In the genomic region with DNA sequence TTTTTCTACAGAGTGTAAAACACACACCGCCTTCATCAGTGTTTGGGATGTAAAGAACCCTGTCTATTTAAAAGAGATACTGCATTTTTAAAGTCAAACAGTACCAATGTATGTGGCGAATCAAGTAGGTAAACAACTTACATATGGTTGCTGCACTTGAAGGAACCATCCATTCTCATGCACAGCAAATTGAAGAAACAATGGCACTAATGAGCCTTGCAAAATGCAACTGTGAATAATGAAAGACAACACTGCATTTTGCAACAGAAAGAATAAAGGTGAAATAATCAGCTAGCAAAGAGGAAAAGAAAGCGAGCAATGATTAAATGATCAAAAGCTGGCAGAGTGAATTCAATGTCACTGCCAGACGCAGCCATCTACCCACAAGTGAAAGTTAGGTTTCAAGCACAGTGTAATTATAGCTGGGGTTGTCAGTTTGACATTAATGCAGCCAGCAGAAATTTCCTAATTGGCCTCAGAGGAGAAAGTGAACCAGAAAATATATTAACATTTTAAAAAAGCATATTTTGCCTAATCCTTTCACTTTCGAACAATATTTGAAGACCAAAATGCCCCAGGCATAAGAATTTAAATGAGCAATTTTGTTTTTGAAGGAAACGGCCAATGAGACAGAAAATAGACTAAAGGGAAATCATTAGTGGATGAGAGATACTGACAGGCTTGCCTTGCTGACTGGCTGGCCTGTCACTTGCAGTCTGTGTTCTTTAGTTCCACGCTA, we compare ENCODE assay signal across 20 cellular contexts. TPM values are rescaled to one million over a fixed set of nuclear protein-coding genes. Genes with fewer than 3 reads are reported as not detected.
A peak's percentile ranks its signal among the peaks of the same experiment; 100 is the strongest.
DNase-seq lines count a peak whose midpoint lies in the region; ATAC-seq and TF ChIP-seq lines count a peak whose summit lies in the region.
"Had no signal": no experiment of that assay in that cellular context is flagged by ENCODE, and none has a peak within 500 bp of the region (broad histone marks: within the 10 kb centered on the region; RNA-seq: fewer than 3 reads in every experiment).

No MANE protein-coding gene starts in this region.

- H3K27ac Mint-ChIP-seq in activated T-cell treated with anti-CD3 and anti-CD28 coated beads, Interleukin-2, amount 50 U/mL, for 72 hours, result no peak overlapping the region
- no peak overlapping the region for H3K27ac Mint-ChIP-seq in activated T-cell treated with anti-CD3 and anti-CD28 coated beads, Interleukin-2, amount 50 U/mL, for 24 hours
- no peak overlapping the region for H3K27ac Mint-ChIP-seq in effector memory CD8-positive, alpha-beta T cell

- H3K4me3 Mint-ChIP-seq in activated T-cell treated with anti-CD3 and anti-CD28 coated beads, Interleukin-2, amount 50 U/mL, for 72 hours, result peak overlapping the region; percentile 11 to 57
- H3K4me3 Mint-ChIP-seq in activated T-cell treated with anti-CD3 and anti-CD28 coated beads, Interleukin-2, amount 50 U/mL, for 24 hours, result no peak overlapping the region
- H3K4me3 Mint-ChIP-seq in effector memory CD8-positive, alpha-beta T cell, result peak overlapping the region; percentile 52 to 55

- no peak for TF ChIP-seq CTCF in smooth muscle cell (IDR thresholded peaks at IDR 0.05; ENCODE audit: borderline replicate concordance, insufficient read depth, poor library complexity, severe bottlenecking)

- no peak for DNase-seq in activated T-cell treated with anti-CD3 and anti-CD28 coated beads, Interleukin-2, amount 50 U/mL, for 72 hours
- no peak for DNase-seq in activated T-cell treated with anti-CD3 and anti-CD28 coated beads, Interleukin-2, amount 50 U/mL, for 24 hours
- DNase-seq in NCI-H69 (lab: John Stamatoyannopoulos, UW), result peak; percentile 92
- DNase-seq in effector memory CD8-positive, alpha-beta T cell, result no peak
- DNase-seq in smooth muscle cell (lab: John Stamatoyannopoulos, UW; ENCODE audit: unreplicated experiment), result no peak
- DNase-seq in mesenteric fat pad (ENCODE audit: low spot score), result no peak
- no peak for DNase-seq in GM19240 (ENCODE audit: insufficient read length, low spot score)
- DNase-seq: activated gamma-delta T cell; COR-L47; effector CD8-positive, alpha-beta T cell; KG1; NCI-H1417; NCI-H446 treated with DMSO at 0.1 percent for 48 hours had no signal

- H3K4me1 Mint-ChIP-seq in activated T-cell treated with anti-CD3 and anti-CD28 coated beads, Interleukin-2, amount 50 U/mL, for 72 hours (ENCODE audit: low read depth), result peaks cover 64% of the 10 kb centered on the region
- peaks cover 59% of the 10 kb centered on the region for H3K4me1 Mint-ChIP-seq in activated T-cell treated with anti-CD3 and anti-CD28 coated beads, Interleukin-2, amount 50 U/mL, for 24 hours (ENCODE audit: low read depth)
- peaks cover 41 to 53% of the 10 kb centered on the region in 2 donors for H3K4me1 Mint-ChIP-seq in effector memory CD8-positive, alpha-beta T cell (ENCODE audit: low read depth in 2 of 2)

- no peak for ATAC-seq in activated T-cell treated with anti-CD3 and anti-CD28 coated beads, Interleukin-2, amount 50 U/mL, for 72 hours (replicated peaks in 1 of 2)
- ATAC-seq in effector memory CD8-positive, alpha-beta T cell (replicated peaks), result no peak
- no peak for ATAC-seq in HG03135 (IDR thresholded peaks at IDR 0.05; ENCODE audit: unreplicated experiment)

- H3K36me3 Mint-ChIP-seq in activated T-cell treated with anti-CD3 and anti-CD28 coated beads, Interleukin-2, amount 50 U/mL, for 72 hours (ENCODE audit: insufficient read depth in 2 of 2), result peaks cover 8 to 10% of the 10 kb centered on the region in 2 donors
- no peaks in the 10 kb centered on the region for H3K36me3 Mint-ChIP-seq in activated T-cell treated with anti-CD3 and anti-CD28 coated beads, Interleukin-2, amount 50 U/mL, for 24 hours (ENCODE audit: low read depth)
- H3K36me3 Mint-ChIP-seq in effector memory CD8-positive, alpha-beta T cell (ENCODE audit: insufficient read depth), result peaks cover 50% of the 10 kb centered on the region

- no peak overlapping the region for H3K4me3 ChIP-seq in smooth muscle cell
- H3K4me3 ChIP-seq: prostate gland, SJSA1 had no signal

- H4K20me1 ChIP-seq in smooth muscle cell (ENCODE audit: low read depth), result no peaks in the 10 kb centered on the region

- no peak overlapping the region for H3K9ac ChIP-seq in smooth muscle cell (ENCODE audit: low read depth)

- H3K36me3 ChIP-seq in smooth muscle cell (ENCODE audit: low read depth), result no peaks in the 10 kb centered on the region
- H3K36me3 ChIP-seq: prostate gland, SJSA1 had no signal

- H3K27me3 ChIP-seq in smooth muscle cell (ENCODE audit: low read depth), result peaks cover 100% of the 10 kb centered on the region

- H3K27me3 Mint-ChIP-seq in activated T-cell treated with anti-CD3 and anti-CD28 coated beads, Interleukin-2, amount 50 U/mL, for 72 hours (ENCODE audit: low read depth), result peaks cover 98% of the 10 kb centered on the region
- peaks cover 93% of the 10 kb centered on the region for H3K27me3 Mint-ChIP-seq in activated T-cell treated with anti-CD3 and anti-CD28 coated beads, Interleukin-2, amount 50 U/mL, for 24 hours
- H3K27me3 Mint-ChIP-seq in effector memory CD8-positive, alpha-beta T cell, result peaks cover 90 to 100% of the 10 kb centered on the region in 2 donors

- H3F3A ChIP-seq in smooth muscle cell (ENCODE audit: low read depth), result no peaks in the 10 kb centered on the region

- H3K4me2 ChIP-seq in smooth muscle cell, result peak overlapping the region; percentile 95

- peaks cover 38% of the 10 kb centered on the region for H3K4me1 ChIP-seq in smooth muscle cell (ENCODE audit: low read depth)
- H3K4me1 ChIP-seq: SJSA1 had no signal

- peaks cover 0 to 1% of the 10 kb centered on the region in 2 donors for H3K9me3 Mint-ChIP-seq in activated T-cell treated with anti-CD3 and anti-CD28 coated beads, Interleukin-2, amount 50 U/mL, for 72 hours
- H3K9me3 Mint-ChIP-seq in activated T-cell treated with anti-CD3 and anti-CD28 coated beads, Interleukin-2, amount 50 U/mL, for 24 hours, result peaks cover 2% of the 10 kb centered on the region
- H3K9me3 Mint-ChIP-seq in effector memory CD8-positive, alpha-beta T cell, result peaks cover 4 to 7% of the 10 kb centered on the region in 2 donors

- 47% methylated on average over 7 of the region's 7 CpGs for WGBS in smooth muscle cell (ENCODE audit: low lambda C conversion rate)

- H3K79me2 ChIP-seq in smooth muscle cell (ENCODE audit: low read depth), result no peaks in the 10 kb centered on the region

- no peak overlapping the region for H3K27ac ChIP-seq in smooth muscle cell (ENCODE audit: low read depth)
- H3K27ac ChIP-seq: prostate gland, SJSA1 had no signal

- no peaks in the 10 kb centered on the region for H3K9me3 ChIP-seq in smooth muscle cell (replicated peaks; ENCODE audit: low read depth)
- H3K9me3 ChIP-seq: prostate gland, SJSA1 had no signal

- H2AFZ ChIP-seq in smooth muscle cell (ENCODE audit: low read depth), result no peak overlapping the region

RNA-seq across cellular contexts. Expression of a gene that starts 11.0 kb away (rescaled TPM):
- not detected for total RNA-seq in activated T-cell treated with anti-CD3 and anti-CD28 coated beads, Interleukin-2, amount 50 U/mL, for 72 hours
- total RNA-seq in smooth muscle cell (not detected in 2 replicates), mesenteric fat pad (not detected)
- polyA plus RNA-seq in smooth muscle cell, result not detected in 2 replicates
- total RNA-seq: activated CD8-positive, alpha-beta memory T cell treated with anti-CD3 and anti-CD28 coated beads for 36 hours; liver; SJSA1; subcutaneous adipose tissue had no signal
- polyA plus RNA-seq: AG04450, liver had no signal
